ENCODE assay signal across 15 cellular contexts in the genomic region with DNA sequence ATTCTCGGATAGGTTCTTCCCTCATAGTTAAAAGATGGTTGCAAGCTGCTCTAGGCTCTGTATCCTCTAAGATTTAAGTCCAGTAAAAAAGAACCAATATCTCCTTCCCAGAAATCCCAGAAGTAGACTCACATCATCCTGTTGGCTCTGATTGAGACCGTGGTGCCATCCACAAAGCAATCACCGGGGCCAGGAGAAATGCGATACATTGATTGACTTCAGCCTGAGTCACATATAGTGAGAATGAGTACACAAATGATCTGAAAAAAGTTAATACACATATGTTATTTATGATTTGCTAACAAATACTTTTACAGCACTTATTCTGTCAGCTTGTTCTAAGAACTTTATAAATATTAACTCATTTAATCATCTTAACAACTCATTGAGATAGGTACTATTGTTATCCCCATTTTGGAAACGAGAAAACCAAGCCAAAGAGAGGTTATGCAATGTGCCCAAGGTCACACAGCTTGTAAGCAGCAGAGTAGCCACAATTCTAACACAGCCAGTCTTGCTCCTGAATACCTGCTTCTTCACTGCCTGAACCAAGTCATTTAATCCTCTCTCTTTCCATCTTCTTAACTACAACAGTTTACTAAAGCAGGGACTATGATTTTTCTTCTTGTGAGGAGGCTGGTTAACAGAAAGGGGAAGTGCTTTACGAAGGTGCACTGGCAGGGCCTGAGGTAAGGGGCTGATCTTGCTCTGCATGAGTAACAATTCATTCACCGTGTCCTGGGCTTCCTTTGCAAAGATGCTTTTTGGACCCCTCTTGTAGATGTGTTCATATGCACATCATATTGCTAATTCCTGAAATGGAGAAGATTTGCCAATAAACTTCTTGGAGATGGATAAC.
A peak's percentile ranks its signal among the peaks of the same experiment; 100 is the strongest.
DNase-seq lines count a peak whose midpoint lies in the region; ATAC-seq and TF ChIP-seq lines count a peak whose summit lies in the region.
"Had no signal": no experiment of that assay in that cellular context is flagged by ENCODE, and none has a peak within 500 bp of the region (broad histone marks: within the 10 kb centered on the region; RNA-seq: fewer than 3 reads in every experiment).

No MANE protein-coding gene starts in this region.

- peaks cover 4 to 48% (median 28%) of the 10 kb centered on the region in 12 donors for H3K4me1 ChIP-seq in heart left ventricle
- peaks cover 0 to 31% of the 10 kb centered on the region in 2 donors for H3K4me1 ChIP-seq in right atrium auricular region
- peaks cover 41% of the 10 kb centered on the region for H3K4me1 ChIP-seq in RWPE2 (ENCODE audit: insufficient read depth, poor library complexity, severe bottlenecking)
- H3K4me1 ChIP-seq in tibial artery = peaks cover 0 to 29% (median 22%) of the 10 kb centered on the region in 4 donors

- intact Hi-C loops in heart left ventricle (cut with DNase I) = no loop called here
- intact Hi-C loops in tibial artery (cut with DNase I; ENCODE audit: low total_unique reads) = no loop called here

- no peak for TF ChIP-seq POLR2A in heart left ventricle (IDR thresholded peaks at IDR 0.05)

- ATAC-seq in heart left ventricle (no peak), HG03025 (IDR thresholded peaks at IDR 0.05; ENCODE audit: low FRiP score, unreplicated experiment) (peak; percentile 54), RWPE2 (ENCODE audit: low read depth) (no peak)

- WGBS in heart left ventricle, 4 donors = 85 to 88% (median 86%) methylated on average over 7 of the region's 7 CpGs

- H3K4me3 ChIP-seq in heart left ventricle (no peak overlapping the region), right atrium auricular region (no peak overlapping the region), RWPE2 (ENCODE audit: severe bottlenecking) (no peak overlapping the region), tibial artery (no peak overlapping the region)
- H3K4me3 ChIP-seq: A549, right lobe of liver, SJCRH30 had no signal

- peaks cover 0 to 5% (median 0%) of the 10 kb centered on the region in 12 donors for H3K9me3 ChIP-seq in heart left ventricle
- no peaks in the 10 kb centered on the region for H3K9me3 ChIP-seq in right atrium auricular region
- H3K9me3 ChIP-seq in RWPE2 (ENCODE audit: severe bottlenecking) = no peaks in the 10 kb centered on the region
- no peaks in the 10 kb centered on the region for H3K9me3 ChIP-seq in tibial artery
- H3K9me3 ChIP-seq: A549, right lobe of liver, SJCRH30 had no signal

- H3K36me3 ChIP-seq in heart left ventricle = no peaks in the 10 kb centered on the region
- H3K36me3 ChIP-seq in right atrium auricular region = no peaks in the 10 kb centered on the region
- H3K36me3 ChIP-seq in RWPE2 (ENCODE audit: low read depth) = no peaks in the 10 kb centered on the region
- H3K36me3 ChIP-seq in tibial artery = no peaks in the 10 kb centered on the region
- H3K36me3 ChIP-seq: right lobe of liver, SJCRH30 had no signal

- TF ChIP-seq CTCF in heart left ventricle (IDR thresholded peaks at IDR 0.05) (no peak), right atrium auricular region (IDR thresholded peaks at IDR 0.05) (no peak), RWPE2 (IDR thresholded peaks at IDR 0.05; ENCODE audit: poor library complexity, severe bottlenecking) (no peak), tibial artery (IDR thresholded peaks at IDR 0.05) (no peak)

- no peaks in the 10 kb centered on the region for H3K27me3 ChIP-seq in heart left ventricle
- no peaks in the 10 kb centered on the region for H3K27me3 ChIP-seq in right atrium auricular region
- H3K27me3 ChIP-seq in RWPE2 (ENCODE audit: insufficient read depth, poor library complexity, severe bottlenecking) = no peaks in the 10 kb centered on the region
- H3K27me3 ChIP-seq in tibial artery = no peaks in the 10 kb centered on the region
- H3K27me3 ChIP-seq: right lobe of liver, SJCRH30 had no signal

- peak overlapping the region in 8 of 12 donors; percentile 11 to 87 (median 78) for H3K27ac ChIP-seq in heart left ventricle
- H3K27ac ChIP-seq in right atrium auricular region = peak overlapping the region in 1 of 2 donors; percentile 78
- H3K27ac ChIP-seq in RWPE2 (ENCODE audit: poor library complexity, severe bottlenecking) = peak overlapping the region; percentile 90
- H3K27ac ChIP-seq in tibial artery = peak overlapping the region; percentile 71 to 85
- H3K27ac ChIP-seq: SJCRH30 had no signal

- DNase-seq in heart left ventricle (no peak), right atrium auricular region (ENCODE audit: low spot score) (no peak), RWPE2 (ENCODE audit: low spot score) (no peak), tibial artery (no peak), GF-D8 (lab: John Stamatoyannopoulos, UW) (no peak), A172 (ENCODE audit: low spot score) (no peak)
- no peak for DNase-seq in activated CD4-positive, alpha-beta T cell treated with anti-CD3 and anti-CD28 coated beads, Interleukin-2, amount 50 U/mL, for 48 hours
- DNase-seq: activated CD4-positive, alpha-beta T cell treated with anti-CD3 and anti-CD28 coated beads, Interleukin-2, amount 50 U/mL, for 4 hours; anterior cingulate cortex; NCI-H1694 treated with DMSO at 0.1 percent for 48 hours; right lobe of liver; SJCRH30; stimulated activated CD8-positive, alpha-beta memory T cell treated with anti-CD3 and anti-CD28 coated beads, Interleukin-4, amount 100 ng/mL, for 48 hours had no signal
